ENCODE assay signal across 21 cellular contexts in genomic region chr6:121873595-121873994, GRCh38.
"Had no signal": no experiment of that assay in that cellular context is flagged by ENCODE, and none has a peak within 500 bp of the region (broad histone marks: within the 10 kb centered on the region; RNA-seq: fewer than 3 reads in every experiment).

No MANE protein-coding gene starts in this region.

- H3K9me3 ChIP-seq: SJSA1 had no signal

- H3K4me3 ChIP-seq: MG63, SJSA1, SK-N-MC had no signal

- H3K36me3 ChIP-seq: MG63, SJSA1 had no signal

- H3K27ac ChIP-seq: SJSA1, SK-N-MC had no signal

- DNase-seq: Karpas-422, KG1, MG63, NCI-H1092, NCI-H1105 treated with DMSO at 0.1 percent for 48 hours, NCI-H1417 treated with DMSO at 0.1 percent for 48 hours, NCI-H146, NCI-H187, NCI-H2029, NCI-H2081 treated with DMSO at 0.1 percent for 48 hours, NCI-H2171 treated with DMSO at 0.1 percent for 48 hours, NCI-H345, NCI-H524, NCI-H526 treated with DMSO at 0.1 percent for 48 hours, NCI-H774, Right ventricle myocardium superior, RPMI8226, SIG-M5, T-helper 1 cell had no signal

- H3K4me1 ChIP-seq: SJSA1 had no signal

- H3K27me3 ChIP-seq: MG63, SJSA1 had no signal
